ENCODE assay signal across 3 cellular contexts in the genomic region with DNA sequence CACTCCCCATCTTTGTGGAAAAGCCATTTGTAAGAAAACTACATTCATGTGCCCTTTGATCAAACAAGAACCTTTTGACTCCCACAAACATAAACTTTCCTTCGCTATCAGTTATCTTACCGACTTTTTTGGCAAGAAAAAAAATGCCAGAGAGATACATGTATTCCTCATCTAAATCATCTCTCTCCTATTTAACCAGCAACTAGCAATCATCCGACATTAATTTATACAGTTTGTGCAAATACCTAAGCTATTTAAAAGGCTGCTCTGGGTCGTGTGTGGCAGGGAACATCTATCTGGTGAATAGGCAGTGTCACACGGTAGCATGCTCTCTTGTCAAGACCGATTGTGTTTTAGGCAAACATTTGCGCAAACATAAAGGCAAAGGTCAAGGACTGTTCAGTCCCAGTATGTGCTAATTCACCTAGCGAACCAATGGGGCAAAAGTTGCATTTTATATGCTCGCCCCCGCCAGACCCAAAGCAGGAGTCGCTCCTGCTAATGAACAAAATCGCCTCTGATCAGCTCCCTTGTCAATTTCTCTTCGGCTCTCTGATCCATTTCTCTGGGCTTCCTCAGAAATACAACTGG.
A peak's percentile ranks its signal among the peaks of the same experiment; 100 is the strongest.
TF ChIP-seq lines count a peak whose summit lies in the region.

No MANE protein-coding gene starts in this region.

TF ChIP-seq in SK-N-SH, 30 proteins besides CTCF, POLR2A, EP300 and RAD21:
- TF ChIP-seq EZH2phosphoT487 (IDR thresholded peaks at IDR 0.05; ENCODE audit: borderline replicate concordance, low read depth) (peak; percentile 79; the same call in 1 of the 2 replicates), NRF1 (IDR thresholded peaks at IDR 0.05; ENCODE audit: low read depth, low read length) (no peak)
TF ChIP-seq in SK-N-SH: peak in this region for 1.

TF ChIP-seq in SK-N-SH treated with all-trans-retinoic acid at 6 μM for 48 hours, 23 proteins besides CTCF, POLR2A, EP300 and RAD21:
- TF ChIP-seq TOX (CRISPR knock-in tag; IDR thresholded peaks at IDR 0.05; ENCODE audit: borderline replicate concordance) (no peak), CREB5 (CRISPR knock-in tag; IDR thresholded peaks at IDR 0.05; ENCODE audit: low read depth) (no peak), GLIS3 (CRISPR knock-in tag; IDR thresholded peaks at IDR 0.05) (no peak), CSDC2 (CRISPR knock-in tag; IDR thresholded peaks at IDR 0.05) (no peak), ESRRG (CRISPR knock-in tag; IDR thresholded peaks at IDR 0.05) (no peak), SNAI2 (CRISPR knock-in tag; IDR thresholded peaks at IDR 0.05) (no peak), ZC3H10 (CRISPR knock-in tag; IDR thresholded peaks at IDR 0.05) (no peak), ARNTL (CRISPR knock-in tag; IDR thresholded peaks at IDR 0.05; ENCODE audit: borderline replicate concordance, low read depth) (no peak)
- TF ChIP-seq, protein P1, sequence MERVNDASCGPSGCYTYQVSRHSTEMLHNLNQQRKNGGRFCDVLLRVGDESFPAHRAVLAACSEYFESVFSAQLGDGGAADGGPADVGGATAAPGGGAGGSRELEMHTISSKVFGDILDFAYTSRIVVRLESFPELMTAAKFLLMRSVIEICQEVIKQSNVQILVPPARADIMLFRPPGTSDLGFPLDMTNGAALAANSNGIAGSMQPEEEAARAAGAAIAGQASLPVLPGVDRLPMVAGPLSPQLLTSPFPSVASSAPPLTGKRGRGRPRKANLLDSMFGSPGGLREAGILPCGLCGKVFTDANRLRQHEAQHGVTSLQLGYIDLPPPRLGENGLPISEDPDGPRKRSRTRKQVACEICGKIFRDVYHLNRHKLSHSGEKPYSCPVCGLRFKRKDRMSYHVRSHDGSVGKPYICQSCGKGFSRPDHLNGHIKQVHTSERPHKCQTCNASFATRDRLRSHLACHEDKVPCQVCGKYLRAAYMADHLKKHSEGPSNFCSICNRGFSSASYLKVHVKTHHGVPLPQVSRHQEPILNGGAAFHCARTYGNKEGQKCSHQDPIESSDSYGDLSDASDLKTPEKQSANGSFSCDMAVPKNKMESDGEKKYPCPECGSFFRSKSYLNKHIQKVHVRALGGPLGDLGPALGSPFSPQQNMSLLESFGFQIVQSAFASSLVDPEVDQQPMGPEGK (CRISPR knock-in tag; IDR thresholded peaks at IDR 0.05; ENCODE audit: borderline replicate concordance): no peak

TF ChIP-seq in HepG2, 621 proteins besides CTCF, POLR2A, EP300 and RAD21 (continues in another document):
- TF ChIP-seq, protein P2, sequence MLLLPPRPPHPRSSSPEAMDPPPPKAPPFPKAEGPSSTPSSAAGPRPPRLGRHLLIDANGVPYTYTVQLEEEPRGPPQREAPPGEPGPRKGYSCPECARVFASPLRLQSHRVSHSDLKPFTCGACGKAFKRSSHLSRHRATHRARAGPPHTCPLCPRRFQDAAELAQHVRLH (CRISPR knock-in tag; IDR thresholded peaks at IDR 0.05; ENCODE audit: borderline replicate concordance, low read depth): no peak
- no peak for TF ChIP-seq MBNL3 (CRISPR knock-in tag; conservative IDR thresholded peaks at IDR 0.05)
- TF ChIP-seq ELF3 (CRISPR knock-in tag; IDR thresholded peaks at IDR 0.05): peak; percentile 43; the same call in 1 of the 2 replicates
- TF ChIP-seq RBM39 (IDR thresholded peaks at IDR 0.05; ENCODE audit: low read depth, low read length, poor library complexity, severe bottlenecking): no peak
- no peak for TF ChIP-seq ZBTB2 (CRISPR knock-in tag; IDR thresholded peaks at IDR 0.05; ENCODE audit: low read depth)
- no peak for TF ChIP-seq ZFP36L1 (CRISPR knock-in tag; IDR thresholded peaks at IDR 0.05)
- TF ChIP-seq RFX1 (IDR thresholded peaks at IDR 0.05): no peak
- TF ChIP-seq ZNF747 (CRISPR knock-in tag; IDR thresholded peaks at IDR 0.05; ENCODE audit: borderline replicate concordance): no peak
- peak; percentile 67 for TF ChIP-seq ZNF644 (CRISPR knock-in tag; IDR thresholded peaks at IDR 0.05; ENCODE audit: low read depth)
- TF ChIP-seq SMAD3 (CRISPR knock-in tag; IDR thresholded peaks at IDR 0.05): 0 out of 2 replicates have a peak, but pooled peaks have one; percentile 64
- TF ChIP-seq ZNF256 (CRISPR knock-in tag; conservative IDR thresholded peaks at IDR 0.05): no peak
- no peak for TF ChIP-seq ZBTB8A (CRISPR knock-in tag; IDR thresholded peaks at IDR 0.05; ENCODE audit: borderline replicate concordance, low read depth)
- TF ChIP-seq NR2C2 (CRISPR knock-in tag; IDR thresholded peaks at IDR 0.05; ENCODE audit: borderline replicate concordance): peak; percentile 92
- no peak for TF ChIP-seq TP53 (CRISPR knock-in tag; conservative IDR thresholded peaks at IDR 0.05)
- no peak for TF ChIP-seq NPAS2 (CRISPR knock-in tag; IDR thresholded peaks at IDR 0.05; ENCODE audit: borderline replicate concordance)
- no peak for TF ChIP-seq ATRX (CRISPR knock-in tag; IDR thresholded peaks at IDR 0.05; ENCODE audit: borderline replicate concordance)
- TF ChIP-seq ZNF24 (IDR thresholded peaks at IDR 0.05): no peak
- TF ChIP-seq MXI1 (IDR thresholded peaks at IDR 0.05; ENCODE audit: borderline replicate concordance, low read depth, low read length): no peak
- TF ChIP-seq SIX1 (CRISPR knock-in tag; IDR thresholded peaks at IDR 0.05; ENCODE audit: borderline replicate concordance): peak; percentile 29; the same call in 1 of the 2 replicates
- no peak for TF ChIP-seq ZSCAN22 (CRISPR knock-in tag; IDR thresholded peaks at IDR 0.05)
- 0 out of 2 replicates have a peak, but pooled peaks have one; percentile 47 for TF ChIP-seq ZNF12 (CRISPR knock-in tag; IDR thresholded peaks at IDR 0.05)
- no peak for TF ChIP-seq RORA (CRISPR knock-in tag; IDR thresholded peaks at IDR 0.05)
- no peak for TF ChIP-seq ZNF841 (CRISPR knock-in tag; IDR thresholded peaks at IDR 0.05; ENCODE audit: borderline replicate concordance)
- no peak for TF ChIP-seq SRY (CRISPR knock-in tag; IDR thresholded peaks at IDR 0.05)
- no peak for TF ChIP-seq RFXANK (CRISPR knock-in tag; IDR thresholded peaks at IDR 0.05)
- TF ChIP-seq ZSCAN12 (CRISPR knock-in tag; IDR thresholded peaks at IDR 0.05): no peak
- TF ChIP-seq STAG1 (CRISPR knock-in tag; IDR thresholded peaks at IDR 0.05): no peak
- TF ChIP-seq NKX3-1 (CRISPR knock-in tag; IDR thresholded peaks at IDR 0.05): no peak
- no peak for TF ChIP-seq XBP1 (CRISPR knock-in tag; IDR thresholded peaks at IDR 0.05)
- no peak for TF ChIP-seq AGO1 (IDR thresholded peaks at IDR 0.05; ENCODE audit: low read depth, low read length, poor library complexity, severe bottlenecking)
- no peak for TF ChIP-seq ZNF660 (CRISPR knock-in tag; IDR thresholded peaks at IDR 0.05; ENCODE audit: borderline replicate concordance, low read depth)
- TF ChIP-seq, protein P3, sequence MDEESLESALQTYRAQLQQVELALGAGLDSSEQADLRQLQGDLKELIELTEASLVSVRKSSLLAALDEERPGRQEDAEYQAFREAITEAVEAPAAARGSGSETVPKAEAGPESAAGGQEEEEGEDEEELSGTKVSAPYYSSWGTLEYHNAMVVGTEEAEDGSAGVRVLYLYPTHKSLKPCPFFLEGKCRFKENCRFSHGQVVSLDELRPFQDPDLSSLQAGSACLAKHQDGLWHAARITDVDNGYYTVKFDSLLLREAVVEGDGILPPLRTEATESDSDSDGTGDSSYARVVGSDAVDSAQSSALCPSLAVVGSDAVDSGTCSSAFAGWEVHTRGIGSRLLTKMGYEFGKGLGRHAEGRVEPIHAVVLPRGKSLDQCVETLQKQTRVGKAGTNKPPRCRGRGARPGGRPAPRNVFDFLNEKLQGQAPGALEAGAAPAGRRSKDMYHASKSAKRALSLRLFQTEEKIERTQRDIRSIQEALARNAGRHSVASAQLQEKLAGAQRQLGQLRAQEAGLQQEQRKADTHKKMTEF (CRISPR knock-in tag; IDR thresholded peaks at IDR 0.05): peak; percentile 65
- no peak for TF ChIP-seq SMC3 (IDR thresholded peaks at IDR 0.05; ENCODE audit: low read length)
- TF ChIP-seq ZKSCAN8 (CRISPR knock-in tag; IDR thresholded peaks at IDR 0.05; ENCODE audit: borderline replicate concordance): no peak
- no peak for TF ChIP-seq SKI (IDR thresholded peaks at IDR 0.05; ENCODE audit: partially characterized antibody)
- TF ChIP-seq, protein P4, sequence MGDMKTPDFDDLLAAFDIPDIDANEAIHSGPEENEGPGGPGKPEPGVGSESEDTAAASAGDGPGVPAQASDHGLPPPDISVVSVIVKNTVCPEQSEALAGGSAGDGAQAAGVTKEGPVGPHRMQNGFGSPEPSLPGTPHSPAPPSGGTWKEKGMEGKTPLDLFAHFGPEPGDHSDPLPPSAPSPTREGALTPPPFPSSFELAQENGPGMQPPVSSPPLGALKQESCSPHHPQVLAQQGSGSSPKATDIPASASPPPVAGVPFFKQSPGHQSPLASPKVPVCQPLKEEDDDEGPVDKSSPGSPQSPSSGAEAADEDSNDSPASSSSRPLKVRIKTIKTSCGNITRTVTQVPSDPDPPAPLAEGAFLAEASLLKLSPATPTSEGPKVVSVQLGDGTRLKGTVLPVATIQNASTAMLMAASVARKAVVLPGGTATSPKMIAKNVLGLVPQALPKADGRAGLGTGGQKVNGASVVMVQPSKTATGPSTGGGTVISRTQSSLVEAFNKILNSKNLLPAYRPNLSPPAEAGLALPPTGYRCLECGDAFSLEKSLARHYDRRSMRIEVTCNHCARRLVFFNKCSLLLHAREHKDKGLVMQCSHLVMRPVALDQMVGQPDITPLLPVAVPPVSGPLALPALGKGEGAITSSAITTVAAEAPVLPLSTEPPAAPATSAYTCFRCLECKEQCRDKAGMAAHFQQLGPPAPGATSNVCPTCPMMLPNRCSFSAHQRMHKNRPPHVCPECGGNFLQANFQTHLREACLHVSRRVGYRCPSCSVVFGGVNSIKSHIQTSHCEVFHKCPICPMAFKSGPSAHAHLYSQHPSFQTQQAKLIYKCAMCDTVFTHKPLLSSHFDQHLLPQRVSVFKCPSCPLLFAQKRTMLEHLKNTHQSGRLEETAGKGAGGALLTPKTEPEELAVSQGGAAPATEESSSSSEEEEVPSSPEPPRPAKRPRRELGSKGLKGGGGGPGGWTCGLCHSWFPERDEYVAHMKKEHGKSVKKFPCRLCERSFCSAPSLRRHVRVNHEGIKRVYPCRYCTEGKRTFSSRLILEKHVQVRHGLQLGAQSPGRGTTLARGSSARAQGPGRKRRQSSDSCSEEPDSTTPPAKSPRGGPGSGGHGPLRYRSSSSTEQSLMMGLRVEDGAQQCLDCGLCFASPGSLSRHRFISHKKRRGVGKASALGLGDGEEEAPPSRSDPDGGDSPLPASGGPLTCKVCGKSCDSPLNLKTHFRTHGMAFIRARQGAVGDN (CRISPR knock-in tag; IDR thresholded peaks at IDR 0.05): no peak
- TF ChIP-seq CCAR2 (optimal IDR thresholded peaks at IDR 0.05; ENCODE audit: low read depth, low read length): no peak
- no peak for TF ChIP-seq BRD4 (CRISPR knock-in tag; IDR thresholded peaks at IDR 0.05)
- no peak for TF ChIP-seq ZNF777 (CRISPR knock-in tag; IDR thresholded peaks at IDR 0.05)
- TF ChIP-seq, protein P5, sequence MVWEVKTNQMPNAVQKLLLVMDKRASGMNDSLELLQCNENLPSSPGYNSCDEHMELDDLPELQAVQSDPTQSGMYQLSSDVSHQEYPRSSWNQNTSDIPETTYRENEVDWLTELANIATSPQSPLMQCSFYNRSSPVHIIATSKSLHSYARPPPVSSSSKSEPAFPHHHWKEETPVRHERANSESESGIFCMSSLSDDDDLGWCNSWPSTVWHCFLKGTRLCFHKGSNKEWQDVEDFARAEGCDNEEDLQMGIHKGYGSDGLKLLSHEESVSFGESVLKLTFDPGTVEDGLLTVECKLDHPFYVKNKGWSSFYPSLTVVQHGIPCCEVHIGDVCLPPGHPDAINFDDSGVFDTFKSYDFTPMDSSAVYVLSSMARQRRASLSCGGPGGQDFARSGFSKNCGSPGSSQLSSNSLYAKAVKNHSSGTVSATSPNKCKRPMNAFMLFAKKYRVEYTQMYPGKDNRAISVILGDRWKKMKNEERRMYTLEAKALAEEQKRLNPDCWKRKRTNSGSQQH (CRISPR knock-in tag; IDR thresholded peaks at IDR 0.05; ENCODE audit: low read depth): no peak
- TF ChIP-seq TAF1 (CRISPR knock-in tag; IDR thresholded peaks at IDR 0.05): no peak
- TF ChIP-seq THAP7 (CRISPR knock-in tag; IDR thresholded peaks at IDR 0.05): no peak
- TF ChIP-seq FOXP1 (IDR thresholded peaks at IDR 0.05): no peak
- peak; percentile 75; the same call in 1 of the 2 replicates for TF ChIP-seq FOXP1 (CRISPR knock-in tag; IDR thresholded peaks at IDR 0.05)
- no peak for TF ChIP-seq ZSCAN20 (CRISPR knock-in tag; IDR thresholded peaks at IDR 0.05; ENCODE audit: borderline replicate concordance)
- TF ChIP-seq, protein P6, sequence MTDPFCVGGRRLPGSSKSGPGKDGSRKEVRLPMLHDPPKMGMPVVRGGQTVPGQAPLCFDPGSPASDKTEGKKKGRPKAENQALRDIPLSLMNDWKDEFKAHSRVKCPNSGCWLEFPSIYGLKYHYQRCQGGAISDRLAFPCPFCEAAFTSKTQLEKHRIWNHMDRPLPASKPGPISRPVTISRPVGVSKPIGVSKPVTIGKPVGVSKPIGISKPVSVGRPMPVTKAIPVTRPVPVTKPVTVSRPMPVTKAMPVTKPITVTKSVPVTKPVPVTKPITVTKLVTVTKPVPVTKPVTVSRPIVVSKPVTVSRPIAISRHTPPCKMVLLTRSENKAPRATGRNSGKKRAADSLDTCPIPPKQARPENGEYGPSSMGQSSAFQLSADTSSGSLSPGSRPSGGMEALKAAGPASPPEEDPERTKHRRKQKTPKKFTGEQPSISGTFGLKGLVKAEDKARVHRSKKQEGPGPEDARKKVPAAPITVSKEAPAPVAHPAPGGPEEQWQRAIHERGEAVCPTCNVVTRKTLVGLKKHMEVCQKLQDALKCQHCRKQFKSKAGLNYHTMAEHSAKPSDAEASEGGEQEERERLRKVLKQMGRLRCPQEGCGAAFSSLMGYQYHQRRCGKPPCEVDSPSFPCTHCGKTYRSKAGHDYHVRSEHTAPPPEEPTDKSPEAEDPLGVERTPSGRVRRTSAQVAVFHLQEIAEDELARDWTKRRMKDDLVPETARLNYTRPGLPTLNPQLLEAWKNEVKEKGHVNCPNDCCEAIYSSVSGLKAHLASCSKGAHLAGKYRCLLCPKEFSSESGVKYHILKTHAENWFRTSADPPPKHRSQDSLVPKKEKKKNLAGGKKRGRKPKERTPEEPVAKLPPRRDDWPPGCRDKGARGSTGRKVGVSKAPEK (CRISPR knock-in tag; IDR thresholded peaks at IDR 0.05; ENCODE audit: borderline replicate concordance): no peak
- no peak for TF ChIP-seq ZNF496 (CRISPR knock-in tag; IDR thresholded peaks at IDR 0.05; ENCODE audit: insufficient replicate concordance)
- no peak for TF ChIP-seq RELA (CRISPR knock-in tag; IDR thresholded peaks at IDR 0.05)
